8 cellular contexts compared by ENCODE assay signal in genomic region chr4:3106339-3107186, GRCh38. TPM values are rescaled to one million over a fixed set of nuclear protein-coding genes. Genes with fewer than 3 reads are reported as not detected.
DNase-seq lines count a peak whose midpoint lies in the region; ATAC-seq and TF ChIP-seq lines count a peak whose summit lies in the region.

No MANE protein-coding gene starts in this region.

- H3K27me3 ChIP-seq in Panc1 (ENCODE audit: control insufficient read depth, insufficient read depth, low read length) = no peaks in the 10 kb centered on the region

- intact Hi-C loops in Panc1 (cut with micrococcal nuclease; ENCODE audit: unreplicated experiment) = no loop called here

- DNase-seq in D341Med (ENCODE audit: low spot score) (peak; percentile 92), HT-29 (ENCODE audit: low spot score) (peak; percentile 95), Panc1 (ENCODE audit: low read depth, low spot score) (peak; percentile 83), fibroblast of gingiva (ENCODE audit: low read depth) (peak; percentile 82)
- DNase-seq in activated T-cell treated with anti-CD3 and anti-CD28 coated beads, Interleukin-2, amount 50 U/mL, for 72 hours = peak; percentile 88 to 93
- peak; percentile 43 to 75 (median 68) for DNase-seq in stimulated activated naive CD4-positive, alpha-beta T cell (lab: John Stamatoyannopoulos, UW)

- no peak overlapping the region for H3K4me3 Mint-ChIP-seq in activated T-cell treated with anti-CD3 and anti-CD28 coated beads, Interleukin-2, amount 50 U/mL, for 72 hours
- H3K4me3 Mint-ChIP-seq in nephron = no peak overlapping the region

- H3K27me3 Mint-ChIP-seq in activated T-cell treated with anti-CD3 and anti-CD28 coated beads, Interleukin-2, amount 50 U/mL, for 72 hours (ENCODE audit: low read depth) = no peaks in the 10 kb centered on the region
- H3K27me3 Mint-ChIP-seq in nephron (ENCODE audit: low read depth) = no peaks in the 10 kb centered on the region

- no TSS peak for BruUV-seq in Panc1 (replicated peaks; lab: Mats Ljungman, UMichigan)

- ATAC-seq in GM21367 (IDR thresholded peaks at IDR 0.05; ENCODE audit: unreplicated experiment) (peak; percentile 79), Panc1 (peak; percentile 100)
- ATAC-seq in activated T-cell treated with anti-CD3 and anti-CD28 coated beads, Interleukin-2, amount 50 U/mL, for 72 hours (replicated peaks in 1 of 2) = peak; percentile 100

- POLR2A ChIA-PET in Panc1 (lab: Charles Lee) = no interaction called here

- H3K27ac ChIP-seq in Panc1 (ENCODE audit: low read length) = no peak overlapping the region

- no peaks in the 10 kb centered on the region for H3K9me3 Mint-ChIP-seq in activated T-cell treated with anti-CD3 and anti-CD28 coated beads, Interleukin-2, amount 50 U/mL, for 72 hours
- no peaks in the 10 kb centered on the region for H3K9me3 Mint-ChIP-seq in nephron

- peaks cover 2 to 32% of the 10 kb centered on the region in 2 donors for H3K36me3 Mint-ChIP-seq in activated T-cell treated with anti-CD3 and anti-CD28 coated beads, Interleukin-2, amount 50 U/mL, for 72 hours (ENCODE audit: insufficient read depth in 2 of 2)
- peaks cover 64% of the 10 kb centered on the region for H3K36me3 Mint-ChIP-seq in nephron (ENCODE audit: low read depth)

- no peak overlapping the region for H3K4me3 ChIP-seq in Panc1 (ENCODE audit: low read depth in 2 of 2, low read length in 2 of 2)

- H3K36me3 ChIP-seq in Panc1 (ENCODE audit: control insufficient read depth, insufficient read depth, low read length) = peaks cover 3% of the 10 kb centered on the region; the same call in 1 of the 2 replicates

- CTCF ChIA-PET in Panc1 (lab: Charles Lee) = interaction anchor here (0.8 kb wide), 1 partner anchor 23 kb away, joined by 3 read pairs; no protein-coding TSS in a partner anchor

- in situ Hi-C loops in Panc1 (cut with HindIII; ENCODE audit: low pct_unique_long_range_greater_than_20kb, low sequenced_read_pairs) = no loop called here

- peaks cover 11% of the 10 kb centered on the region for H3K4me1 Mint-ChIP-seq in activated T-cell treated with anti-CD3 and anti-CD28 coated beads, Interleukin-2, amount 50 U/mL, for 72 hours (ENCODE audit: low read depth)
- no peaks in the 10 kb centered on the region for H3K4me1 Mint-ChIP-seq in nephron

- H3K4me1 ChIP-seq in Panc1 (ENCODE audit: control insufficient read depth, insufficient read depth, low read length) = no peaks in the 10 kb centered on the region

- H3K27ac Mint-ChIP-seq in activated T-cell treated with anti-CD3 and anti-CD28 coated beads, Interleukin-2, amount 50 U/mL, for 72 hours = peak overlapping the region; percentile 32
- H3K27ac Mint-ChIP-seq in nephron = no peak overlapping the region

- H3K9me3 ChIP-seq in Panc1 (ENCODE audit: control insufficient read depth, insufficient read depth, low read depth, low read length) = no peaks in the 10 kb centered on the region

- peak; percentile 95 for TF ChIP-seq CTCF in Panc1 (IDR thresholded peaks at IDR 0.05)
- TF ChIP-seq CTCF in nephron (IDR thresholded peaks at IDR 0.05; ENCODE audit: unreplicated experiment in 3 of 3) = peak; percentile 94 to 98 (median 95)

RNA-seq across cellular contexts. Expression of gene HTT, which starts 32.1 kb away (rescaled TPM):
- 16.8 and 33.4 TPM in 2 replicates for total RNA-seq in HT-29 (2014; rRNA removed; shearing (Covaris generic))
- 24.7 TPM for total RNA-seq in Panc1 (2021; ENCODE audit: unreplicated experiment)
- polyA plus RNA-seq in Panc1 (2012; ENCODE audit: insufficient read length) = 21.3 TPM
- 10 to 100 TPM; 88.0 to 97.9 TPM for total RNA-seq in activated T-cell treated with anti-CD3 and anti-CD28 coated beads, Interleukin-2, amount 50 U/mL, for 72 hours

RNA-seq across cellular contexts. Expression of gene HTT-AS, which starts 32.2 kb away (rescaled TPM):
- not detected in 2 replicates for total RNA-seq in HT-29 (2014; rRNA removed; shearing (Covaris generic))
- not detected for total RNA-seq in Panc1 (2021; ENCODE audit: unreplicated experiment)
- polyA plus RNA-seq in Panc1 (2012; ENCODE audit: insufficient read length) = not detected
- total RNA-seq in activated T-cell treated with anti-CD3 and anti-CD28 coated beads, Interleukin-2, amount 50 U/mL, for 72 hours = not detected
